In genomic region chr17:1684307-1685189, GRCh38 we compare ENCODE assay signal across 1 cellular context.
A peak's percentile ranks its signal among the peaks of the same experiment; 100 is the strongest.
TF ChIP-seq lines count a peak whose summit lies in the region.

PRPF8 (minus strand) TSS chr17:1684867; CDS start chr17:1684571, 296 bp downstream.

TF ChIP-seq in HepG2, 621 proteins besides CTCF, POLR2A, EP300 and RAD21 (continued from another document and continues in another):
- TF ChIP-seq PCBP1 (IDR thresholded peaks at IDR 0.05; ENCODE audit: borderline replicate concordance, low read depth, low read length) (no peak), TFAP4 (IDR thresholded peaks at IDR 0.05; ENCODE audit: borderline replicate concordance, low read depth) (peak; percentile 15; the same call in 1 of the 2 replicates), ZNF280D (CRISPR knock-in tag; IDR thresholded peaks at IDR 0.05) (peak; percentile 88), ZNF383 (CRISPR knock-in tag; IDR thresholded peaks at IDR 0.05; ENCODE audit: borderline replicate concordance) (no peak), KDM5A (IDR thresholded peaks at IDR 0.05; ENCODE audit: borderline replicate concordance, low read length) (peak; percentile 81), HOMEZ (CRISPR knock-in tag; IDR thresholded peaks at IDR 0.05; ENCODE audit: low read depth) (no peak), GRHL1 (CRISPR knock-in tag; conservative IDR thresholded peaks at IDR 0.05) (no peak), SNAPC4 (CRISPR knock-in tag; IDR thresholded peaks at IDR 0.05) (0 out of 2 replicates have a peak, but pooled peaks have one; percentile 63), SOX5 (CRISPR knock-in tag; IDR thresholded peaks at IDR 0.05; ENCODE audit: borderline replicate concordance) (peak; percentile 8; the same call in 1 of the 2 replicates), ZBTB25 (CRISPR knock-in tag; IDR thresholded peaks at IDR 0.05) (no peak), ZNF281 (CRISPR knock-in tag; IDR thresholded peaks at IDR 0.05; ENCODE audit: borderline replicate concordance) (no peak; the same call in 1 of the 2 replicates), NR2F6 (IDR thresholded peaks at IDR 0.05) (no peak), NR2F6 (CRISPR knock-in tag; IDR thresholded peaks at IDR 0.05) (no peak; the same call in 1 of the 2 replicates), TEAD3 (CRISPR knock-in tag; optimal IDR thresholded peaks at IDR 0.05; ENCODE audit: borderline replicate concordance) (peak; percentile 72), ZNF282 (IDR thresholded peaks at IDR 0.05; ENCODE audit: partially characterized antibody) (no peak), FOXO4 (CRISPR knock-in tag; conservative IDR thresholded peaks at IDR 0.05) (no peak), ZFYVE20 (CRISPR knock-in tag; IDR thresholded peaks at IDR 0.05; ENCODE audit: borderline replicate concordance, low read depth) (no peak), MIER3 (CRISPR knock-in tag; IDR thresholded peaks at IDR 0.05; ENCODE audit: borderline replicate concordance) (peak; percentile 20; the same call in 1 of the 2 replicates), NFYB (CRISPR knock-in tag; IDR thresholded peaks at IDR 0.05) (peak; percentile 93), FOXK2 (IDR thresholded peaks at IDR 0.05) (0 out of 2 replicates have a peak, but pooled peaks have one; percentile 18), U2AF2 (IDR thresholded peaks at IDR 0.05; ENCODE audit: low read depth, low read length) (peak; percentile 37; the same call in 1 of the 2 replicates), SCMH1 (CRISPR knock-in tag; IDR thresholded peaks at IDR 0.05; ENCODE audit: borderline replicate concordance) (no peak), NR0B2 (CRISPR knock-in tag; IDR thresholded peaks at IDR 0.05) (peak; percentile 55; the same call in 1 of the 2 replicates), MNT (IDR thresholded peaks at IDR 0.05) (peak; percentile 34), BORCS8-MEF2B (CRISPR knock-in tag; IDR thresholded peaks at IDR 0.05) (peak; percentile 70; the same call in 1 of the 2 replicates), ZNF740 (CRISPR knock-in tag; IDR thresholded peaks at IDR 0.05) (no peak), TP53 (CRISPR knock-in tag; conservative IDR thresholded peaks at IDR 0.05) (no peak), ZNF543 (CRISPR knock-in tag; IDR thresholded peaks at IDR 0.05) (no peak), ATM (IDR thresholded peaks at IDR 0.05; ENCODE audit: borderline replicate concordance) (no peak), ATF7 (IDR thresholded peaks at IDR 0.05) (no peak), ATF7 (CRISPR knock-in tag; IDR thresholded peaks at IDR 0.05) (no peak), ZNF563 (CRISPR knock-in tag; IDR thresholded peaks at IDR 0.05) (peak; percentile 67; the same call in 1 of the 2 replicates), ZNF430 (CRISPR knock-in tag; IDR thresholded peaks at IDR 0.05) (peak; percentile 57; the same call in 1 of the 2 replicates), ZNF451 (CRISPR knock-in tag; IDR thresholded peaks at IDR 0.05) (no peak), RFX5 (IDR thresholded peaks at IDR 0.05; ENCODE audit: low read depth, low read length) (0 out of 2 replicates have a peak, but pooled peaks have one; percentile 25), CBX1 (IDR thresholded peaks at IDR 0.05; ENCODE audit: low read depth) (no peak), CC2D1A (CRISPR knock-in tag; IDR thresholded peaks at IDR 0.05) (no peak), MBD4 (IDR thresholded peaks at IDR 0.05; ENCODE audit: borderline replicate concordance, low read length) (no peak), SRY (CRISPR knock-in tag; IDR thresholded peaks at IDR 0.05) (peak; percentile 75)
